In genomic region chr17:21143695-21144094, GRCh38 we compare ENCODE assay signal across 2 cellular contexts.
TF ChIP-seq lines count a peak whose summit lies in the region.

No MANE protein-coding gene starts in this region.

TF ChIP-seq in GM23338, 12 proteins besides CTCF, POLR2A, EP300 and RAD21:
- TF ChIP-seq, protein P1, sequence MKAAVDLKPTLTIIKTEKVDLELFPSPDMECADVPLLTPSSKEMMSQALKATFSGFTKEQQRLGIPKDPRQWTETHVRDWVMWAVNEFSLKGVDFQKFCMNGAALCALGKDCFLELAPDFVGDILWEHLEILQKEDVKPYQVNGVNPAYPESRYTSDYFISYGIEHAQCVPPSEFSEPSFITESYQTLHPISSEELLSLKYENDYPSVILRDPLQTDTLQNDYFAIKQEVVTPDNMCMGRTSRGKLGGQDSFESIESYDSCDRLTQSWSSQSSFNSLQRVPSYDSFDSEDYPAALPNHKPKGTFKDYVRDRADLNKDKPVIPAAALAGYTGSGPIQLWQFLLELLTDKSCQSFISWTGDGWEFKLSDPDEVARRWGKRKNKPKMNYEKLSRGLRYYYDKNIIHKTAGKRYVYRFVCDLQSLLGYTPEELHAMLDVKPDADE (IDR thresholded peaks at IDR 0.05): no peak
- no peak for TF ChIP-seq NANOG (IDR thresholded peaks at IDR 0.05; ENCODE audit: borderline replicate concordance)
- TF ChIP-seq JUNB (IDR thresholded peaks at IDR 0.05; ENCODE audit: unreplicated experiment): no peak
- TF ChIP-seq, protein P2, sequence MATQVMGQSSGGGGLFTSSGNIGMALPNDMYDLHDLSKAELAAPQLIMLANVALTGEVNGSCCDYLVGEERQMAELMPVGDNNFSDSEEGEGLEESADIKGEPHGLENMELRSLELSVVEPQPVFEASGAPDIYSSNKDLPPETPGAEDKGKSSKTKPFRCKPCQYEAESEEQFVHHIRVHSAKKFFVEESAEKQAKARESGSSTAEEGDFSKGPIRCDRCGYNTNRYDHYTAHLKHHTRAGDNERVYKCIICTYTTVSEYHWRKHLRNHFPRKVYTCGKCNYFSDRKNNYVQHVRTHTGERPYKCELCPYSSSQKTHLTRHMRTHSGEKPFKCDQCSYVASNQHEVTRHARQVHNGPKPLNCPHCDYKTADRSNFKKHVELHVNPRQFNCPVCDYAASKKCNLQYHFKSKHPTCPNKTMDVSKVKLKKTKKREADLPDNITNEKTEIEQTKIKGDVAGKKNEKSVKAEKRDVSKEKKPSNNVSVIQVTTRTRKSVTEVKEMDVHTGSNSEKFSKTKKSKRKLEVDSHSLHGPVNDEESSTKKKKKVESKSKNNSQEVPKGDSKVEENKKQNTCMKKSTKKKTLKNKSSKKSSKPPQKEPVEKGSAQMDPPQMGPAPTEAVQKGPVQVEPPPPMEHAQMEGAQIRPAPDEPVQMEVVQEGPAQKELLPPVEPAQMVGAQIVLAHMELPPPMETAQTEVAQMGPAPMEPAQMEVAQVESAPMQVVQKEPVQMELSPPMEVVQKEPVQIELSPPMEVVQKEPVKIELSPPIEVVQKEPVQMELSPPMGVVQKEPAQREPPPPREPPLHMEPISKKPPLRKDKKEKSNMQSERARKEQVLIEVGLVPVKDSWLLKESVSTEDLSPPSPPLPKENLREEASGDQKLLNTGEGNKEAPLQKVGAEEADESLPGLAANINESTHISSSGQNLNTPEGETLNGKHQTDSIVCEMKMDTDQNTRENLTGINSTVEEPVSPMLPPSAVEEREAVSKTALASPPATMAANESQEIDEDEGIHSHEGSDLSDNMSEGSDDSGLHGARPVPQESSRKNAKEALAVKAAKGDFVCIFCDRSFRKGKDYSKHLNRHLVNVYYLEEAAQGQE (IDR thresholded peaks at IDR 0.05; ENCODE audit: unreplicated experiment): no peak
- TF ChIP-seq, protein P3, sequence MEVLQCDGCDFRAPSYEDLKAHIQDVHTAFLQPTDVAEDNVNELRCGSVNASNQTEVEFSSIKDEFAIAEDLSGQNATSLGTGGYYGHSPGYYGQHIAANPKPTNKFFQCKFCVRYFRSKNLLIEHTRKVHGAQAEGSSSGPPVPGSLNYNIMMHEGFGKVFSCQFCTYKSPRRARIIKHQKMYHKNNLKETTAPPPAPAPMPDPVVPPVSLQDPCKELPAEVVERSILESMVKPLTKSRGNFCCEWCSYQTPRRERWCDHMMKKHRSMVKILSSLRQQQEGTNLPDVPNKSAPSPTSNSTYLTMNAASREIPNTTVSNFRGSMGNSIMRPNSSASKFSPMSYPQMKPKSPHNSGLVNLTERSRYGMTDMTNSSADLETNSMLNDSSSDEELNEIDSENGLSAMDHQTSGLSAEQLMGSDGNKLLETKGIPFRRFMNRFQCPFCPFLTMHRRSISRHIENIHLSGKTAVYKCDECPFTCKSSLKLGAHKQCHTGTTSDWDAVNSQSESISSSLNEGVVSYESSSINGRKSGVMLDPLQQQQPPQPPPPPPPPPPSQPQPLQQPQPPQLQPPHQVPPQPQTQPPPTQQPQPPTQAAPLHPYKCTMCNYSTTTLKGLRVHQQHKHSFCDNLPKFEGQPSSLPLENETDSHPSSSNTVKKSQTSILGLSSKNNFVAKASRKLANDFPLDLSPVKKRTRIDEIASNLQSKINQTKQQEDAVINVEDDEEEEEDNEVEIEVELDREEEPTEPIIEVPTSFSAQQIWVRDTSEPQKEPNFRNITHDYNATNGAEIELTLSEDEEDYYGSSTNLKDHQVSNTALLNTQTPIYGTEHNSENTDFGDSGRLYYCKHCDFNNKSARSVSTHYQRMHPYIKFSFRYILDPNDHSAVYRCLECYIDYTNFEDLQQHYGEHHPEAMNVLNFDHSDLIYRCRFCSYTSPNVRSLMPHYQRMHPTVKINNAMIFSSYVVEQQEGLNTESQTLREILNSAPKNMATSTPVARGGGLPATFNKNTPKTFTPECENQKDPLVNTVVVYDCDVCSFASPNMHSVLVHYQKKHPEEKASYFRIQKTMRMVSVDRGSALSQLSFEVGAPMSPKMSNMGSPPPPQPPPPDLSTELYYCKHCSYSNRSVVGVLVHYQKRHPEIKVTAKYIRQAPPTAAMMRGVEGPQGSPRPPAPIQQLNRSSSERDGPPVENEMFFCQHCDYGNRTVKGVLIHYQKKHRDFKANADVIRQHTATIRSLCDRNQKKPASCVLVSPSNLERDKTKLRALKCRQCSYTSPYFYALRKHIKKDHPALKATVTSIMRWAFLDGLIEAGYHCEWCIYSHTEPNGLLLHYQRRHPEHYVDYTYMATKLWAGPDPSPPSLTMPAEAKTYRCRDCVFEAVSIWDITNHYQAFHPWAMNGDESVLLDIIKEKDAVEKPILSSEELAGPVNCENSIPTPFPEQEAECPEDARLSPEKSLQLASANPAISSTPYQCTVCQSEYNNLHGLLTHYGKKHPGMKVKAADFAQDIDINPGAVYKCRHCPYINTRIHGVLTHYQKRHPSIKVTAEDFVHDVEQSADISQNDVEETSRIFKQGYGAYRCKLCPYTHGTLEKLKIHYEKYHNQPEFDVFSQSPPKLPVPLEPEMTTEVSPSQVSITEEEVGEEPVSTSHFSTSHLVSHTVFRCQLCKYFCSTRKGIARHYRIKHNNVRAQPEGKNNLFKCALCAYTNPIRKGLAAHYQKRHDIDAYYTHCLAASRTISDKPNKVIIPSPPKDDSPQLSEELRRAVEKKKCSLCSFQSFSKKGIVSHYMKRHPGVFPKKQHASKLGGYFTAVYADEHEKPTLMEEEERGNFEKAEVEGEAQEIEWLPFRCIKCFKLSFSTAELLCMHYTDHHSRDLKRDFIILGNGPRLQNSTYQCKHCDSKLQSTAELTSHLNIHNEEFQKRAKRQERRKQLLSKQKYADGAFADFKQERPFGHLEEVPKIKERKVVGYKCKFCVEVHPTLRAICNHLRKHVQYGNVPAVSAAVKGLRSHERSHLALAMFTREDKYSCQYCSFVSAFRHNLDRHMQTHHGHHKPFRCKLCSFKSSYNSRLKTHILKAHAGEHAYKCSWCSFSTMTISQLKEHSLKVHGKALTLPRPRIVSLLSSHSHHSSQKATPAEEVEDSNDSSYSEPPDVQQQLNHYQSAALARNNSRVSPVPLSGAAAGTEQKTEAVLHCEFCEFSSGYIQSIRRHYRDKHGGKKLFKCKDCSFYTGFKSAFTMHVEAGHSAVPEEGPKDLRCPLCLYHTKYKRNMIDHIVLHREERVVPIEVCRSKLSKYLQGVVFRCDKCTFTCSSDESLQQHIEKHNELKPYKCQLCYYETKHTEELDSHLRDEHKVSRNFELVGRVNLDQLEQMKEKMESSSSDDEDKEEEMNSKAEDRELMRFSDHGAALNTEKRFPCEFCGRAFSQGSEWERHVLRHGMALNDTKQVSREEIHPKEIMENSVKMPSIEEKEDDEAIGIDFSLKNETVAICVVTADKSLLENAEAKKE (CRISPR knock-in tag; IDR thresholded peaks at IDR 0.05): no peak

TF ChIP-seq in SK-N-SH, 30 proteins besides CTCF, POLR2A, EP300 and RAD21 (continued from another document):
- TF ChIP-seq FOXJ3 (CRISPR knock-in tag; IDR thresholded peaks at IDR 0.05) (peak; percentile 75; the same call in 1 of the 2 replicates), RCOR1 (IDR thresholded peaks at IDR 0.05; ENCODE audit: low read length) (peak; percentile 46; the same call in 1 of the 2 replicates), SMC3 (IDR thresholded peaks at IDR 0.05; ENCODE audit: low read depth, low read length) (no peak), SIN3A (IDR thresholded peaks at IDR 0.05; ENCODE audit: borderline replicate concordance, low read depth, low read length) (no peak), GATA2 (CRISPR knock-in tag; IDR thresholded peaks at IDR 0.05) (peak; percentile 73), NFIC (IDR thresholded peaks at IDR 0.05; ENCODE audit: borderline replicate concordance) (no peak)
- TF ChIP-seq, protein P2 (IDR thresholded peaks at IDR 0.05; ENCODE audit: low read depth, low read length): no peak
